8 cellular contexts compared by ENCODE assay signal in the genomic region with DNA sequence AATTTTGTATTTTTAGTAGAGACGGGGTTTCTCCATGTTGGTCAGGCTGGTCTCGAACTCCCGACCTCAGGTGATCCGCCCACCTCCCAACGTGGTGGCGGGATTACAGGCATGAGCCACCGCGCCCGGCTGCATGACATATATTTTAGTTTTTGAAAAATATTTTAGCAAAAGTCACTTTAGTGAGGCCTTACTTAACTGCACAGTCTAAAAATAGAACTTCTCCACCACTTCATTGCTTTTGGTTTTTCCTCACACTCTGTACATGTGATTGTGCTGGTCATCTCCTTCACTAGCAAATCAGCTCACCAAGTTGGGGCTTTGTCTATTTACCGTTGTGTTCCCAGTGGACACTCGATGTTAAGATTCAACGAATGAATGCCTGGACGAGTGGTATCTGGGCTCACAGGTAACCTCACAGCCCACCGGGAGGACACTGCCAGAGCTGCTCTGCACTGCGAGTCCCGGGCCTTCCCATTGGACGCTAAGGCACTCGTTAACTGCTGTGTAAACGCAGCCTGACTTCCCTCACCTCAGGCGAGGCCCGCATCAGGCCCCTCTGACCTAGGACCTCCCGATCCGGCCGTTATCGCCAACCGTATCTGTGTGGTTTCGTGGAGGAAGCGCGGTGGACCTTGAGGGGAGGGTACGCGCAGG. TPM values are rescaled to one million over a fixed set of nuclear protein-coding genes. Genes with fewer than 3 reads are reported as not detected.
DNase-seq lines count a peak whose midpoint lies in the region; ATAC-seq and TF ChIP-seq lines count a peak whose summit lies in the region.

No MANE protein-coding gene starts in this region.

- no peaks in the 10 kb centered on the region for H3K36me3 ChIP-seq in CD8-positive, alpha-beta memory T cell (ENCODE audit: insufficient read depth, low read length)
- H3K36me3 ChIP-seq in esophagus muscularis mucosa (no peaks in the 10 kb centered on the region), muscle layer of colon (ENCODE audit: insufficient read depth, low read length) (no peaks in the 10 kb centered on the region)

- H3K9me3 Mint-ChIP-seq in CD8-positive, alpha-beta memory T cell = peaks cover 0 to 10% (median 2%) of the 10 kb centered on the region in 5 donors
- H3K9me3 Mint-ChIP-seq in activated CD8-positive, alpha-beta memory T cell treated with anti-CD3 and anti-CD28 coated beads, Interleukin-2, amount 10 ng/mL, durations not matched to agents 7 days and 5 days (ENCODE audit: low read depth) = no peaks in the 10 kb centered on the region

- ATAC-seq in GM19351 (IDR thresholded peaks at IDR 0.05; ENCODE audit: unreplicated experiment) (peak; percentile 41), HG03439 (IDR thresholded peaks at IDR 0.05; ENCODE audit: unreplicated experiment) (peak; percentile 34)
- ATAC-seq in activated CD8-positive, alpha-beta memory T cell treated with anti-CD3 and anti-CD28 coated beads, Interleukin-2, amount 10 ng/mL, durations not matched to agents 7 days and 5 days = peak; percentile 43

- no peaks in the 10 kb centered on the region for H3K9me3 ChIP-seq in CD8-positive, alpha-beta memory T cell (ENCODE audit: low read length)
- H3K9me3 ChIP-seq in esophagus muscularis mucosa (no peaks in the 10 kb centered on the region), muscle layer of colon (ENCODE audit: low read length) (no peaks in the 10 kb centered on the region)

- peak overlapping the region; percentile 96 for H3K9ac ChIP-seq in muscle layer of colon (ENCODE audit: low read length)

- H3K4me3 ChIP-seq in CD8-positive, alpha-beta memory T cell (ENCODE audit: low read length) = peak overlapping the region; percentile 88
- peak overlapping the region; percentile 69 to 83 (median 74) for H3K4me3 ChIP-seq in esophagus muscularis mucosa
- H3K4me3 ChIP-seq in muscle layer of colon (ENCODE audit: low read depth in 1 of 2, low read length in 2 of 2) = peak overlapping the region; percentile 66 to 69

- peak overlapping the region; percentile 92 to 100 (median 99) for H3K27ac Mint-ChIP-seq in CD8-positive, alpha-beta memory T cell
- H3K27ac Mint-ChIP-seq in activated CD8-positive, alpha-beta memory T cell treated with anti-CD3 and anti-CD28 coated beads, Interleukin-2, amount 10 ng/mL, durations not matched to agents 7 days and 5 days = peak overlapping the region; percentile 85

- peak; percentile 16 to 64 (median 38) for DNase-seq in CD8-positive, alpha-beta memory T cell
- peak; percentile 80 for DNase-seq in NCI-H510A treated with DMSO at 0.1 percent for 48 hours (lab: John Stamatoyannopoulos, UW)
- DNase-seq in activated CD8-positive, alpha-beta memory T cell treated with anti-CD3 and anti-CD28 coated beads, Interleukin-2, amount 10 ng/mL, durations not matched to agents 7 days and 5 days = peak; percentile 69
- DNase-seq in esophagus muscularis mucosa (ENCODE audit: extremely low spot score) = no peak

- POLR2A ChIA-PET in CD8-positive, alpha-beta memory T cell (lab: Charles Lee) = interaction anchor here (1.1 to 2.3 kb wide), 4 partner anchors 10 to 47 kb away, joined by 7 to 17 read pairs (median 14); partner anchors contain the start of genes SH3BP5L, ZNF672 and ZNF692

- intact Hi-C loops in esophagus muscularis mucosa (cut with DNase I) = loop anchor here (2.0 kb wide), 1 partner anchor 14 kb away; the partner anchor contains the start of gene ZNF692

- H3K4me3 Mint-ChIP-seq in CD8-positive, alpha-beta memory T cell = peak overlapping the region; percentile 93 to 99 (median 97)
- H3K4me3 Mint-ChIP-seq in activated CD8-positive, alpha-beta memory T cell treated with anti-CD3 and anti-CD28 coated beads, Interleukin-2, amount 10 ng/mL, durations not matched to agents 7 days and 5 days = peak overlapping the region; percentile 91

- TF ChIP-seq POLR2A in esophagus muscularis mucosa (IDR thresholded peaks at IDR 0.05; ENCODE audit: low read depth) = no peak

- 2% methylated on average over 17 of the region's 31 CpGs for WGBS in esophagus muscularis mucosa

- H3K27me3 Mint-ChIP-seq in CD8-positive, alpha-beta memory T cell = peaks cover 0 to 14% of the 10 kb centered on the region in 2 donors
- peaks cover 10% of the 10 kb centered on the region for H3K27me3 Mint-ChIP-seq in activated CD8-positive, alpha-beta memory T cell treated with anti-CD3 and anti-CD28 coated beads, Interleukin-2, amount 10 ng/mL, durations not matched to agents 7 days and 5 days

- TF ChIP-seq CTCF in esophagus muscularis mucosa (IDR thresholded peaks at IDR 0.05) = no peak

- no peaks in the 10 kb centered on the region for H3K27me3 ChIP-seq in CD8-positive, alpha-beta memory T cell (ENCODE audit: insufficient read depth, low read length, poor library complexity, severe bottlenecking)
- H3K27me3 ChIP-seq in esophagus muscularis mucosa = no peaks in the 10 kb centered on the region
- H3K27me3 ChIP-seq in muscle layer of colon (ENCODE audit: control insufficient read depth in 1 of 2, insufficient read depth in 2 of 2, low read length in 2 of 2) = no peaks in the 10 kb centered on the region

- CTCF ChIA-PET in CD8-positive, alpha-beta memory T cell (lab: Charles Lee) = interaction anchor here (1.2 to 2.6 kb wide), 6 partner anchors 9 to 47 kb away, joined by 3 to 14 read pairs (median 6); partner anchors contain the start of genes SH3BP5L and ZNF692
- CTCF ChIA-PET in activated CD8-positive, alpha-beta memory T cell treated with anti-CD3 and anti-CD28 coated beads, Interleukin-2, amount 10 ng/mL, durations not matched to agents 7 days and 5 days (lab: Charles Lee) = interaction anchor here (1.2 to 2.2 kb wide), 5 partner anchors 11 to 53 kb away, joined by 4 to 15 read pairs (median 6); partner anchors contain the start of gene ZNF692

- no peak for TF ChIP-seq EP300 in esophagus muscularis mucosa (IDR thresholded peaks at IDR 0.05)

- H3K4me1 ChIP-seq in CD8-positive, alpha-beta memory T cell (ENCODE audit: insufficient read depth, low read length) = no peaks in the 10 kb centered on the region
- H3K4me1 ChIP-seq in esophagus muscularis mucosa (peaks cover 9 to 21% (median 15%) of the 10 kb centered on the region in 4 donors), muscle layer of colon (ENCODE audit: insufficient read depth, low read length) (no peaks in the 10 kb centered on the region)

- peaks cover 28 to 49% (median 41%) of the 10 kb centered on the region in 3 donors for H3K4me1 Mint-ChIP-seq in CD8-positive, alpha-beta memory T cell
- peaks cover 21% of the 10 kb centered on the region for H3K4me1 Mint-ChIP-seq in activated CD8-positive, alpha-beta memory T cell treated with anti-CD3 and anti-CD28 coated beads, Interleukin-2, amount 10 ng/mL, durations not matched to agents 7 days and 5 days

- peak overlapping the region; percentile 87 for H3K27ac ChIP-seq in CD8-positive, alpha-beta memory T cell (ENCODE audit: low read depth, low read length)
- H3K27ac ChIP-seq in esophagus muscularis mucosa (replicated peaks in 1 of 4) (peak overlapping the region; percentile 94 to 99 (median 98)), muscle layer of colon (ENCODE audit: low read depth, low read length) (peak overlapping the region; percentile 77), temporal lobe (ENCODE audit: low read depth, low read length) (peak overlapping the region; percentile 94)

- H3K36me3 Mint-ChIP-seq in CD8-positive, alpha-beta memory T cell = peaks cover 0 to 14% (median 5%) of the 10 kb centered on the region in 3 donors
- H3K36me3 Mint-ChIP-seq in activated CD8-positive, alpha-beta memory T cell treated with anti-CD3 and anti-CD28 coated beads, Interleukin-2, amount 10 ng/mL, durations not matched to agents 7 days and 5 days = no peaks in the 10 kb centered on the region

RNA-seq across cellular contexts. Expression of gene ZNF692, which starts 14.0 kb away (rescaled TPM):
- total RNA-seq in CD8-positive, alpha-beta memory T cell = 10 to 100 TPM; 56.0 to 58.7 TPM
- 9.6 TPM for polyA plus RNA-seq in CD8-positive, alpha-beta memory T cell
- 10 to 100 TPM; 70.5 to 74.9 TPM for total RNA-seq in activated CD8-positive, alpha-beta memory T cell treated with anti-CD3 and anti-CD28 coated beads, Interleukin-2, amount 10 ng/mL, durations not matched to agents 7 days and 5 days
- 10 to 100 TPM; 19.4 to 37.3 (median 30.5) TPM for total RNA-seq in esophagus muscularis mucosa
- total RNA-seq in temporal lobe = 18.9 TPM

RNA-seq across cellular contexts. Expression of gene PGBD2, which starts 33.2 kb away (rescaled TPM):
- 1 to 10 TPM; 7.0 to 8.1 TPM for total RNA-seq in CD8-positive, alpha-beta memory T cell
- polyA plus RNA-seq in CD8-positive, alpha-beta memory T cell = 13.7 TPM
- 1 to 10 TPM; 6.3 to 7.7 TPM for total RNA-seq in activated CD8-positive, alpha-beta memory T cell treated with anti-CD3 and anti-CD28 coated beads, Interleukin-2, amount 10 ng/mL, durations not matched to agents 7 days and 5 days
- 1 to 10 TPM; 3.1 to 5.6 (median 4.1) TPM for total RNA-seq in esophagus muscularis mucosa
- 10.1 TPM for total RNA-seq in temporal lobe

RNA-seq across cellular contexts. Expression of gene ZNF672, which starts 34.9 kb away (rescaled TPM):
- 10 to 100 TPM; 52.1 to 55.2 TPM for total RNA-seq in CD8-positive, alpha-beta memory T cell
- 29.6 TPM for polyA plus RNA-seq in CD8-positive, alpha-beta memory T cell
- 10 to 100 TPM; 53.8 to 72.3 TPM for total RNA-seq in activated CD8-positive, alpha-beta memory T cell treated with anti-CD3 and anti-CD28 coated beads, Interleukin-2, amount 10 ng/mL, durations not matched to agents 7 days and 5 days
- total RNA-seq in esophagus muscularis mucosa = 10 to 100 TPM; 30.3 to 46.4 (median 39.3) TPM
- total RNA-seq in temporal lobe = 11.1 TPM

RNA-seq across cellular contexts. Expression of gene SH3BP5L, which starts 47.2 kb away (rescaled TPM):
- total RNA-seq in CD8-positive, alpha-beta memory T cell = 10 to 100 TPM; 20.1 to 21.8 TPM
- polyA plus RNA-seq in CD8-positive, alpha-beta memory T cell = 3.8 TPM
- 10 to 100 TPM; 27.4 to 27.9 TPM for total RNA-seq in activated CD8-positive, alpha-beta memory T cell treated with anti-CD3 and anti-CD28 coated beads, Interleukin-2, amount 10 ng/mL, durations not matched to agents 7 days and 5 days
- total RNA-seq in esophagus muscularis mucosa (10 to 100 TPM; 19.9 to 36.2 (median 28.3) TPM), temporal lobe (21.9 TPM)
